12 cellular contexts compared by ENCODE assay signal in genomic region chr1:225423518-225423855, GRCh38. TPM values are rescaled to one million over a fixed set of nuclear protein-coding genes. Genes with fewer than 3 reads are reported as not detected.
DNase-seq lines count a peak whose midpoint lies in the region; ATAC-seq and TF ChIP-seq lines count a peak whose summit lies in the region.
"Had no signal": no experiment of that assay in that cellular context is flagged by ENCODE, and none has a peak within 500 bp of the region (broad histone marks: within the 10 kb centered on the region; RNA-seq: fewer than 3 reads in every experiment).

No MANE protein-coding gene starts in this region.

- H3K36me3 ChIP-seq in OCI-LY1 (ENCODE audit: insufficient read depth, low read length): peaks cover 63% of the 10 kb centered on the region
- peaks cover 0 to 11% of the 10 kb centered on the region in 2 donors for H3K36me3 ChIP-seq in gastrocnemius medialis

- DNase-seq in activated T-cell treated with anti-CD3 and anti-CD28 coated beads, Interleukin-2, amount 50 U/mL, for 24 hours: no peak
- no peak for DNase-seq in activated T-cell treated with anti-CD3 and anti-CD28 coated beads, Interleukin-2, amount 50 U/mL, for 48 hours
- DNase-seq in endothelial cell (ENCODE audit: low spot score) (no peak), gastrocnemius medialis (no peak), EL (no peak)
- DNase-seq: NCI-H1694 treated with DMSO at 0.1 percent for 48 hours; occipital lobe; stimulated activated CD4-positive, alpha-beta T cell treated with anti-CD3 and anti-CD28 coated beads, Interleukin-4, amount 100 ng/mL, for 24 hours; thyroid gland had no signal

- H3F3A ChIP-seq in OCI-LY1 (ENCODE audit: insufficient read depth, low read length): no peaks in the 10 kb centered on the region

- peak overlapping the region; percentile 96 for H3K4me2 ChIP-seq in OCI-LY1 (ENCODE audit: low read length)

- H3K4me3 Mint-ChIP-seq in activated T-cell treated with anti-CD3 and anti-CD28 coated beads, Interleukin-2, amount 50 U/mL, for 24 hours: no peak overlapping the region
- H3K4me3 Mint-ChIP-seq in endothelial cell (ENCODE audit: unreplicated experiment): peak overlapping the region; percentile 2
- no peak overlapping the region for H3K4me3 Mint-ChIP-seq in stimulated activated memory B cell treated with anti-CD40 and anti-IgM and Interleukin-4, amounts not matched to agents 10 μg/mL and 1 μg/mL and 100 μg/mL, for 72 hours

- peak overlapping the region; percentile 42 for H3K27ac ChIP-seq in OCI-LY1 (ENCODE audit: low read depth, low read length, poor library complexity, severe bottlenecking)
- H3K27ac ChIP-seq in gastrocnemius medialis: no peak overlapping the region
- H3K27ac ChIP-seq: thyroid gland had no signal

- H3K4me1 Mint-ChIP-seq in activated T-cell treated with anti-CD3 and anti-CD28 coated beads, Interleukin-2, amount 50 U/mL, for 24 hours (ENCODE audit: low read depth): peaks cover 59% of the 10 kb centered on the region
- H3K4me1 Mint-ChIP-seq in endothelial cell (ENCODE audit: unreplicated experiment): peaks cover 59% of the 10 kb centered on the region
- peaks cover 49% of the 10 kb centered on the region for H3K4me1 Mint-ChIP-seq in stimulated activated memory B cell treated with anti-CD40 and anti-IgM and Interleukin-4, amounts not matched to agents 10 μg/mL and 1 μg/mL and 100 μg/mL, for 72 hours

- TF ChIP-seq CTCF in OCI-LY1 (IDR thresholded peaks at IDR 0.05; ENCODE audit: low read length) (no peak), endothelial cell (IDR thresholded peaks at IDR 0.05; ENCODE audit: unreplicated experiment) (no peak), gastrocnemius medialis (IDR thresholded peaks at IDR 0.05 in 4 of 5, conservative IDR thresholded peaks at IDR 0.05 in 1 of 5) (no peak)

- peaks cover 80% of the 10 kb centered on the region for H3K79me2 ChIP-seq in OCI-LY1 (ENCODE audit: insufficient read depth, low read length)

- no peak for ATAC-seq in stimulated activated memory B cell treated with anti-CD40 and anti-IgM and Interleukin-4, amounts not matched to agents 10 μg/mL and 1 μg/mL and 100 μg/mL, for 72 hours
- ATAC-seq in GM21717 (IDR thresholded peaks at IDR 0.05; ENCODE audit: unreplicated experiment) (no peak), gastrocnemius medialis (no peak)

- H3K9me2 ChIP-seq in OCI-LY1 (ENCODE audit: low read depth, low read length): no peaks in the 10 kb centered on the region

- H4K20me1 ChIP-seq in OCI-LY1 (ENCODE audit: insufficient read depth, low read length): no peaks in the 10 kb centered on the region

- H3K27me3 ChIP-seq in OCI-LY1 (ENCODE audit: insufficient read depth, low read length) (no peaks in the 10 kb centered on the region), gastrocnemius medialis (no peaks in the 10 kb centered on the region)
- H3K27me3 ChIP-seq: thyroid gland had no signal

- H3K9me3 ChIP-seq in OCI-LY1 (ENCODE audit: low read length) (no peaks in the 10 kb centered on the region), gastrocnemius medialis (no peaks in the 10 kb centered on the region)
- H3K9me3 ChIP-seq: thyroid gland had no signal

- intact Hi-C loops in gastrocnemius medialis (cut with DNase I; ENCODE audit: low total_unique reads): no loop called here

- H3K9me3 Mint-ChIP-seq in activated T-cell treated with anti-CD3 and anti-CD28 coated beads, Interleukin-2, amount 50 U/mL, for 24 hours: no peaks in the 10 kb centered on the region
- H3K9me3 Mint-ChIP-seq in endothelial cell (ENCODE audit: unreplicated experiment): no peaks in the 10 kb centered on the region
- no peaks in the 10 kb centered on the region for H3K9me3 Mint-ChIP-seq in stimulated activated memory B cell treated with anti-CD40 and anti-IgM and Interleukin-4, amounts not matched to agents 10 μg/mL and 1 μg/mL and 100 μg/mL, for 72 hours

- in situ Hi-C loops in gastrocnemius medialis (cut with MboI; ENCODE audit: low sequenced_read_pairs in 4 of 4): no loop called here

- TF ChIP-seq POLR2A in gastrocnemius medialis (IDR thresholded peaks at IDR 0.05): no peak

- no peaks in the 10 kb centered on the region for H3K27me3 Mint-ChIP-seq in activated T-cell treated with anti-CD3 and anti-CD28 coated beads, Interleukin-2, amount 50 U/mL, for 24 hours
- H3K27me3 Mint-ChIP-seq in endothelial cell (ENCODE audit: unreplicated experiment): peaks cover 14% of the 10 kb centered on the region
- H3K27me3 Mint-ChIP-seq in stimulated activated memory B cell treated with anti-CD40 and anti-IgM and Interleukin-4, amounts not matched to agents 10 μg/mL and 1 μg/mL and 100 μg/mL, for 72 hours: no peaks in the 10 kb centered on the region

- no peak overlapping the region for H2AFZ ChIP-seq in OCI-LY1 (ENCODE audit: low read length)

- H3K36me3 Mint-ChIP-seq in activated T-cell treated with anti-CD3 and anti-CD28 coated beads, Interleukin-2, amount 50 U/mL, for 24 hours (ENCODE audit: low read depth): peaks cover 72% of the 10 kb centered on the region
- peaks cover 5% of the 10 kb centered on the region for H3K36me3 Mint-ChIP-seq in endothelial cell (ENCODE audit: low read depth, unreplicated experiment)
- H3K36me3 Mint-ChIP-seq in stimulated activated memory B cell treated with anti-CD40 and anti-IgM and Interleukin-4, amounts not matched to agents 10 μg/mL and 1 μg/mL and 100 μg/mL, for 72 hours: peaks cover 24% of the 10 kb centered on the region

- H3K9ac ChIP-seq in OCI-LY1 (ENCODE audit: low read length): peak overlapping the region; percentile 88; the same call in 1 of the 2 replicates

- H3K4me3 ChIP-seq in OCI-LY1 (ENCODE audit: low read depth, low read length, poor library complexity, severe bottlenecking) (peak overlapping the region; percentile 91), gastrocnemius medialis (no peak overlapping the region)
- H3K4me3 ChIP-seq: thyroid gland had no signal

- H3K4me1 ChIP-seq in OCI-LY1 (ENCODE audit: insufficient read depth, low read length, severe bottlenecking) (peaks cover 41% of the 10 kb centered on the region), gastrocnemius medialis (peaks cover 19 to 28% of the 10 kb centered on the region in 2 donors)

- peak overlapping the region; percentile 50 for H3K27ac Mint-ChIP-seq in activated T-cell treated with anti-CD3 and anti-CD28 coated beads, Interleukin-2, amount 50 U/mL, for 24 hours
- H3K27ac Mint-ChIP-seq in endothelial cell (ENCODE audit: unreplicated experiment): peak overlapping the region; percentile 62
- H3K27ac Mint-ChIP-seq in stimulated activated memory B cell treated with anti-CD40 and anti-IgM and Interleukin-4, amounts not matched to agents 10 μg/mL and 1 μg/mL and 100 μg/mL, for 72 hours: peak overlapping the region; percentile 65

RNA-seq across cellular contexts. Expression of gene LBR, which starts 4.4 kb away (rescaled TPM):
- total RNA-seq in endothelial cell (ENCODE audit: unreplicated experiment) (178 TPM), gastrocnemius medialis (10 to 100 TPM; 16.5 to 19.8 (median 18.5) TPM)
